Comparison of ENCODE assay signal across 11 cellular contexts in the genomic region with DNA sequence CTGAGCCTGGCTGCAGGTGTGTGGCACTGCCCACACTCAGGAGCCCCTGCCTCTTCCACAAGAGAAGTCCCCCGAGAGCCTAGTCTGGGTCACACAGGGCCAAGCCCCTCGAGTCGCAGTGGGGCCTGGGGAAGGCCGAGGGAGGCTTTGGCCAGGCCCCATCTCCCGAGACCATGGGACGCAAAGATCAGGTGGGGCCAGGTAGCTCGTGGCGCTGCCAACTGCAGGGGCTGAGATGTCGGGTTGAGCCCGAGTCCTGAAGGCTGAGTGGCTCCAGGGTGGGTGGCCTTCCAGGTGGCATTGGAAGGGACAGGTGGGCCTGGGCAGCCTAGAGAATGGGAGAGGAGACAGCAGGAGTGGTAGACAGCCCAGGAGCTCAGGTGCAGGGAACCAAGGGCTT. TPM values are rescaled to one million over a fixed set of nuclear protein-coding genes. Genes with fewer than 3 reads are reported as not detected.
DNase-seq lines count a peak whose midpoint lies in the region; ATAC-seq and TF ChIP-seq lines count a peak whose summit lies in the region.
"Had no signal": no experiment of that assay in that cellular context is flagged by ENCODE, and none has a peak within 500 bp of the region (broad histone marks: within the 10 kb centered on the region; RNA-seq: fewer than 3 reads in every experiment).

No MANE protein-coding gene starts in this region.

- H3K9me3 ChIP-seq in PC-3 (ENCODE audit: low read length) (no peaks in the 10 kb centered on the region), esophagus squamous epithelium (no peaks in the 10 kb centered on the region), stomach (no peaks in the 10 kb centered on the region)
- H3K9me3 ChIP-seq: heart left ventricle had no signal

- H3K9me2 ChIP-seq in PC-3 (replicated peaks; ENCODE audit: low read length) = no peaks in the 10 kb centered on the region

- no peak for DNase-seq in PC-3
- no peak for DNase-seq in esophagus squamous epithelium (lab: John Stamatoyannopoulos, UW)
- no peak for DNase-seq in stomach
- no peak for DNase-seq in NK-92 (lab: John Stamatoyannopoulos, UW; ENCODE audit: unreplicated experiment)
- no peak for DNase-seq in NCI-H1105 treated with DMSO at 0.1 percent for 48 hours (lab: John Stamatoyannopoulos, UW)
- DNase-seq in activated CD4-positive, alpha-beta T cell treated with anti-CD3 and anti-CD28 coated beads for 48 hours = no peak
- DNase-seq: activated CD8-positive, alpha-beta memory T cell treated with anti-CD3 and anti-CD28 coated beads, Interleukin-2, amount 50 U/mL, for 4 hours; CD4-positive, CD25-positive, alpha-beta regulatory T cell; MV-4-11; WERI-Rb-1 had no signal

- no peak overlapping the region for H3K9ac ChIP-seq in PC-3 (ENCODE audit: low read length)

- TF ChIP-seq POLR2A in esophagus squamous epithelium (IDR thresholded peaks at IDR 0.05) (no peak), stomach (IDR thresholded peaks at IDR 0.05) (no peak)

- ATAC-seq in PC-3 = no peak

- H3F3A ChIP-seq in PC-3 (ENCODE audit: low read length, unreplicated experiment) = no peaks in the 10 kb centered on the region

- H3K27me3 ChIP-seq in PC-3 (ENCODE audit: low read length) = no peaks in the 10 kb centered on the region
- H3K27me3 ChIP-seq in esophagus squamous epithelium = no peaks in the 10 kb centered on the region
- H3K27me3 ChIP-seq in stomach = no peaks in the 10 kb centered on the region
- H3K27me3 ChIP-seq: heart left ventricle had no signal

- H3K4me1 ChIP-seq in PC-3 (ENCODE audit: insufficient read depth, low read length) (peaks cover 29% of the 10 kb centered on the region), esophagus squamous epithelium (peaks cover 65 to 73% (median 68%) of the 10 kb centered on the region in 3 donors), stomach (peaks cover 56 to 73% (median 71%) of the 10 kb centered on the region in 4 donors)

- H3K4me3 ChIP-seq in PC-3 (ENCODE audit: low read length) (no peak overlapping the region), esophagus squamous epithelium (peak overlapping the region in 1 of 4 donors; percentile 43), stomach (no peak overlapping the region)
- H3K4me3 ChIP-seq: heart left ventricle had no signal

- CTCF ChIA-PET in PC-3 (lab: Charles Lee) = interaction anchor here (0.5 kb wide), 1 partner anchor 60 kb away, joined by 3 read pairs; no protein-coding TSS in a partner anchor

- H3K36me3 ChIP-seq in PC-3 (ENCODE audit: low read depth, low read length) (no peaks in the 10 kb centered on the region), esophagus squamous epithelium (peaks cover 0 to 15% (median under 1%) of the 10 kb centered on the region in 3 donors), stomach (peaks cover 11 to 22% (median 16%) of the 10 kb centered on the region in 4 donors)

- no peak overlapping the region for H2AFZ ChIP-seq in PC-3 (ENCODE audit: low read length)

- peak overlapping the region; percentile 73; the same call in 1 of the 2 replicates for H3K4me2 ChIP-seq in PC-3 (ENCODE audit: low read length)

- H4K20me1 ChIP-seq in PC-3 (ENCODE audit: low read length) = no peaks in the 10 kb centered on the region

- WGBS in esophagus squamous epithelium, 2 donors = no CpG with 5 or more reads among the region's 10 CpGs
- WGBS in stomach, 5 donors = 84 to 95% (median 92%) methylated on average over 10 of the region's 10 CpGs; no CpG with 5 or more reads in 1 of the 5 donors

- no TSS peak for BruUV-seq in PC-3 (replicated peaks; lab: Mats Ljungman, UMichigan)

- POLR2A ChIA-PET in PC-3 (lab: Charles Lee; ENCODE audit: unreplicated experiment) = no interaction called here

- intact Hi-C loops in PC-3 (cut with micrococcal nuclease) = no loop called here
- intact Hi-C loops in esophagus squamous epithelium (cut with DNase I) = no loop called here
- intact Hi-C loops in stomach (cut with DNase I; ENCODE audit: low total_unique reads) = no loop called here

- peaks cover 54% of the 10 kb centered on the region for H3K79me2 ChIP-seq in PC-3 (ENCODE audit: low read length)

- H3K27ac ChIP-seq in PC-3 (ENCODE audit: low read length) (peak overlapping the region; percentile 86), esophagus squamous epithelium (peak overlapping the region; percentile 92 to 98 (median 95)), stomach (peak overlapping the region in 4 of 5 donors; percentile 88 to 97 (median 92))
- H3K27ac ChIP-seq: WERI-Rb-1 had no signal

- TF ChIP-seq EP300 in stomach (IDR thresholded peaks at IDR 0.05) = no peak

- TF ChIP-seq CTCF in PC-3 (conservative IDR thresholded peaks at IDR 0.05; ENCODE audit: low read depth, low read length) = no peak
- no peak for TF ChIP-seq CTCF in esophagus squamous epithelium (IDR thresholded peaks at IDR 0.05)
- no peak for TF ChIP-seq CTCF in stomach (IDR thresholded peaks at IDR 0.05)

RNA-seq across cellular contexts. Expression of a gene that starts 6.3 kb away (rescaled TPM):
- total RNA-seq in PC-3 (2014; rRNA removed) (44.9 and 50.7 TPM in 2 replicates), esophagus squamous epithelium (10 to 100 TPM; 46.9 to 79.6 (median 73.2) TPM), stomach (100 to 1,000 TPM in 1 of 5 donors, 10 to 100 TPM in 4; 20.9 to 204 (median 58.9) TPM)
- polyA plus RNA-seq in stomach = 10 to 100 TPM; 27.1 to 39.5 (median 37.3) TPM

RNA-seq across cellular contexts. Expression of a gene that starts 13.5 kb away (rescaled TPM):
- total RNA-seq in PC-3 (2014; rRNA removed) = 4.6 and 5.6 TPM in 2 replicates
- total RNA-seq in esophagus squamous epithelium = 1 to 10 TPM in 2 of 4 donors, under 1 TPM in 2; 0.26 to 4.2 (median 0.99) TPM
- total RNA-seq in stomach = 100 to 1,000 TPM in 1 of 5 donors, 10 to 100 TPM in 1, not detected in 3; 27.2 to 114 TPM
- 10 to 100 TPM; 15.1 to 63.4 (median 20.3) TPM for polyA plus RNA-seq in stomach
- total RNA-seq: CD4-positive, CD25-positive, alpha-beta regulatory T cell had no signal

RNA-seq across cellular contexts. Expression of a gene that starts 26.2 kb away (rescaled TPM):
- total RNA-seq in PC-3 (2014; rRNA removed) (58.9 and 77.3 TPM in 2 replicates), esophagus squamous epithelium (100 to 1,000 TPM in 1 of 4 donors, 10 to 100 TPM in 3; 34.1 to 123 (median 64.1) TPM), stomach (100 to 1,000 TPM in 3 of 5 donors, 10 to 100 TPM in 2; 88.5 to 776 (median 459) TPM)
- 10 to 100 TPM; 10.4 to 58.9 (median 22.7) TPM for polyA plus RNA-seq in stomach

RNA-seq across cellular contexts. Expression of a gene that starts 34.5 kb away (rescaled TPM):
- total RNA-seq in PC-3 (2014; rRNA removed) = 1.6 and 1.7 TPM in 2 replicates
- total RNA-seq in esophagus squamous epithelium = under 1 TPM in 2 of 4 donors, not detected in 2; 0.04 to 0.38 TPM
- under 1 TPM in 1 of 5 donors, not detected in 4; 0.73 TPM for total RNA-seq in stomach
- polyA plus RNA-seq in stomach = under 1 TPM; 0.15 to 0.55 (median 0.19) TPM
- total RNA-seq: CD4-positive, CD25-positive, alpha-beta regulatory T cell had no signal
- polyA plus RNA-seq: CD4-positive, CD25-positive, alpha-beta regulatory T cell had no signal

RNA-seq across cellular contexts. Expression of a gene that starts 43.3 kb away (rescaled TPM):
- total RNA-seq in PC-3 (2014; rRNA removed) = 63.3 and 73.6 TPM in 2 replicates
- 10 to 100 TPM; 33.1 to 48.8 (median 42.8) TPM for total RNA-seq in esophagus squamous epithelium
- total RNA-seq in stomach = 100 to 1,000 TPM in 1 of 5 donors, 10 to 100 TPM in 3, 1 to 10 TPM in 1; 7.5 to 235 (median 56.2) TPM
- 10 to 100 TPM; 46.8 to 68.1 (median 55.3) TPM for polyA plus RNA-seq in stomach
